11 cellular contexts compared by ENCODE assay signal in genomic region chr2:191385416-191386160, GRCh38.
A peak's percentile ranks its signal among the peaks of the same experiment; 100 is the strongest.
DNase-seq lines count a peak whose midpoint lies in the region; ATAC-seq lines count a peak whose summit lies in the region.
"Had no signal": no experiment of that assay in that cellular context is flagged by ENCODE, and none has a peak within 500 bp of the region (broad histone marks: within the 10 kb centered on the region; RNA-seq: fewer than 3 reads in every experiment).

No MANE protein-coding gene starts in this region.

- no peaks in the 10 kb centered on the region for H3K27me3 Mint-ChIP-seq in activated naive CD8-positive, alpha-beta T cell treated with anti-CD3 and anti-CD28 coated beads, Interleukin-2, amount 50 U/mL, for 24 hours
- H3K27me3 Mint-ChIP-seq in activated naive CD8-positive, alpha-beta T cell treated with anti-CD3 and anti-CD28 coated beads for 36 hours = no peaks in the 10 kb centered on the region
- peaks cover 8% of the 10 kb centered on the region for H3K27me3 Mint-ChIP-seq in activated T-helper 17 cell treated with anti-CD3 and anti-CD28 coated beads, Interleukin-2, amount 50 U/mL, for 72 hours

- H3K4me1 Mint-ChIP-seq in activated naive CD8-positive, alpha-beta T cell treated with anti-CD3 and anti-CD28 coated beads, Interleukin-2, amount 50 U/mL, for 24 hours = peaks cover 20% of the 10 kb centered on the region
- peaks cover 12% of the 10 kb centered on the region for H3K4me1 Mint-ChIP-seq in activated naive CD8-positive, alpha-beta T cell treated with anti-CD3 and anti-CD28 coated beads for 36 hours
- H3K4me1 Mint-ChIP-seq in activated T-helper 17 cell treated with anti-CD3 and anti-CD28 coated beads, Interleukin-2, amount 50 U/mL, for 72 hours = peaks cover 5% of the 10 kb centered on the region
- no peaks in the 10 kb centered on the region for H3K4me1 Mint-ChIP-seq in stimulated activated effector memory CD8-positive, alpha-beta T cell treated with anti-CD3 and anti-CD28 coated beads, Interleukin-12 subunit alpha, Interleukin-12 subunit beta, amount 100 ng/mL, for 72 hours

- no peak for DNase-seq in activated naive CD8-positive, alpha-beta T cell treated with anti-CD3 and anti-CD28 coated beads, Interleukin-2, amount 50 U/mL, for 24 hours
- no peak for DNase-seq in activated naive CD8-positive, alpha-beta T cell treated with anti-CD3 and anti-CD28 coated beads for 36 hours
- DNase-seq in stimulated activated effector memory CD8-positive, alpha-beta T cell treated with anti-CD3 and anti-CD28 coated beads, Interleukin-12 subunit alpha, Interleukin-12 subunit beta, amount 100 ng/mL, for 72 hours (ENCODE audit: low spot score in 2 of 2) = no peak
- no peak for DNase-seq in NCI-H2081 (lab: John Stamatoyannopoulos, UW)
- no peak for DNase-seq in cerebellar nuclear complex (lab: John Stamatoyannopoulos, UW)
- DNase-seq in kidney glomerular epithelial cell (lab: John Stamatoyannopoulos, UW) = no peak
- DNase-seq: activated CD8-positive, alpha-beta memory T cell treated with anti-CD3 and anti-CD28 coated beads, Interleukin-2, amount 50 U/mL, for 48 hours; NCI-H2107; T-helper 1 cell had no signal

- ATAC-seq in activated naive CD8-positive, alpha-beta T cell treated with anti-CD3 and anti-CD28 coated beads, Interleukin-2, amount 50 U/mL, for 24 hours = peak; percentile 82
- ATAC-seq in HG02973 (IDR thresholded peaks at IDR 0.05; ENCODE audit: unreplicated experiment) = peak; percentile 69
- ATAC-seq in activated T-helper 17 cell treated with anti-CD3 and anti-CD28 coated beads, Interleukin-2, amount 50 U/mL, for 72 hours (replicated peaks) = peak; percentile 92
- peak; percentile 84 for ATAC-seq in stimulated activated effector memory CD8-positive, alpha-beta T cell treated with anti-CD3 and anti-CD28 coated beads, Interleukin-12 subunit alpha, Interleukin-12 subunit beta, amount 100 ng/mL, for 72 hours

- H3K36me3 Mint-ChIP-seq in activated naive CD8-positive, alpha-beta T cell treated with anti-CD3 and anti-CD28 coated beads, Interleukin-2, amount 50 U/mL, for 24 hours (ENCODE audit: low read depth) = peaks cover 29% of the 10 kb centered on the region
- H3K36me3 Mint-ChIP-seq in activated naive CD8-positive, alpha-beta T cell treated with anti-CD3 and anti-CD28 coated beads for 36 hours = peaks cover 16% of the 10 kb centered on the region
- H3K36me3 Mint-ChIP-seq in activated T-helper 17 cell treated with anti-CD3 and anti-CD28 coated beads, Interleukin-2, amount 50 U/mL, for 72 hours (ENCODE audit: low read depth) = no peaks in the 10 kb centered on the region
- H3K36me3 Mint-ChIP-seq in stimulated activated effector memory CD8-positive, alpha-beta T cell treated with anti-CD3 and anti-CD28 coated beads, Interleukin-12 subunit alpha, Interleukin-12 subunit beta, amount 100 ng/mL, for 72 hours = no peaks in the 10 kb centered on the region

- H3K9me3 Mint-ChIP-seq in activated naive CD8-positive, alpha-beta T cell treated with anti-CD3 and anti-CD28 coated beads, Interleukin-2, amount 50 U/mL, for 24 hours = no peaks in the 10 kb centered on the region
- H3K9me3 Mint-ChIP-seq in activated naive CD8-positive, alpha-beta T cell treated with anti-CD3 and anti-CD28 coated beads for 36 hours = no peaks in the 10 kb centered on the region
- H3K9me3 Mint-ChIP-seq in activated T-helper 17 cell treated with anti-CD3 and anti-CD28 coated beads, Interleukin-2, amount 50 U/mL, for 72 hours = no peaks in the 10 kb centered on the region
- no peaks in the 10 kb centered on the region for H3K9me3 Mint-ChIP-seq in stimulated activated effector memory CD8-positive, alpha-beta T cell treated with anti-CD3 and anti-CD28 coated beads, Interleukin-12 subunit alpha, Interleukin-12 subunit beta, amount 100 ng/mL, for 72 hours

- H3K27ac Mint-ChIP-seq in activated naive CD8-positive, alpha-beta T cell treated with anti-CD3 and anti-CD28 coated beads, Interleukin-2, amount 50 U/mL, for 24 hours = no peak overlapping the region
- H3K27ac Mint-ChIP-seq in activated naive CD8-positive, alpha-beta T cell treated with anti-CD3 and anti-CD28 coated beads for 36 hours = no peak overlapping the region
- no peak overlapping the region for H3K27ac Mint-ChIP-seq in activated T-helper 17 cell treated with anti-CD3 and anti-CD28 coated beads, Interleukin-2, amount 50 U/mL, for 72 hours
- H3K27ac Mint-ChIP-seq in stimulated activated effector memory CD8-positive, alpha-beta T cell treated with anti-CD3 and anti-CD28 coated beads, Interleukin-12 subunit alpha, Interleukin-12 subunit beta, amount 100 ng/mL, for 72 hours = no peak overlapping the region

- no peak overlapping the region for H3K4me3 Mint-ChIP-seq in activated naive CD8-positive, alpha-beta T cell treated with anti-CD3 and anti-CD28 coated beads, Interleukin-2, amount 50 U/mL, for 24 hours
- no peak overlapping the region for H3K4me3 Mint-ChIP-seq in activated naive CD8-positive, alpha-beta T cell treated with anti-CD3 and anti-CD28 coated beads for 36 hours
- H3K4me3 Mint-ChIP-seq in activated T-helper 17 cell treated with anti-CD3 and anti-CD28 coated beads, Interleukin-2, amount 50 U/mL, for 72 hours = no peak overlapping the region
- H3K4me3 Mint-ChIP-seq in stimulated activated effector memory CD8-positive, alpha-beta T cell treated with anti-CD3 and anti-CD28 coated beads, Interleukin-12 subunit alpha, Interleukin-12 subunit beta, amount 100 ng/mL, for 72 hours = no peak overlapping the region
